10 cellular contexts compared by ENCODE assay signal in the genomic region with DNA sequence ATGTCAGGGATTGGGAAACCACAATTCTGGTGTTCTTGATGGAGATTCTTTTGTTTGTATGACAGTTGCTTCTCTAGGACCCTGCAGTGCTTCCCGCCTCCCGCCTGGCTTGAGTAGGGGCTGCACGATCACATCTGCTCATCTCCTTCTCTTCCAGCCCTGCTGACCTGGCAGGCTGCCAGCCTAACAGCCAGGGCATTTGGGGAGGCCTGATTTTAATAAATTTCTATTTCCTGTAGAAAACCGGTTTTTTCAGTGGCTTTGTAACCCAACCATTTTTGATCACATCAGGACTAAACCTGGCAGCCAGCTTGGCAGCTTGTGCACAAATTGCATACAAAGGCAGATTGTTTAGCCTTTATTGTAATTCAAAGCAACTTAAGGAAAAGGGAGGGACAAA.
A peak's percentile ranks its signal among the peaks of the same experiment; 100 is the strongest.
DNase-seq lines count a peak whose midpoint lies in the region; ATAC-seq and TF ChIP-seq lines count a peak whose summit lies in the region.
"Had no signal": no experiment of that assay in that cellular context is flagged by ENCODE, and none has a peak within 500 bp of the region (broad histone marks: within the 10 kb centered on the region; RNA-seq: fewer than 3 reads in every experiment).

No MANE protein-coding gene starts in this region.

- H3K4me3 ChIP-seq in HEK293 (ENCODE audit: low read depth, low read length) (no peak overlapping the region), body of pancreas (no peak overlapping the region), parathyroid adenoma (ENCODE audit: low read depth, low read length) (no peak overlapping the region), stomach (no peak overlapping the region)

- H3K4me2 ChIP-seq in parathyroid adenoma (ENCODE audit: low read length), result peak overlapping the region; percentile 0

- 50 to 62% methylated on average over 4 of the region's 4 CpGs for WGBS in body of pancreas, 2 donors
- WGBS in stomach, 5 donors, result 34 to 53% (median 37%) methylated on average over 4 of the region's 4 CpGs

- H3K9me3 ChIP-seq in HEK293 (ENCODE audit: control insufficient read depth, insufficient read depth, low read depth, low read length), result no peaks in the 10 kb centered on the region
- no peaks in the 10 kb centered on the region for H3K9me3 ChIP-seq in body of pancreas
- H3K9me3 ChIP-seq in parathyroid adenoma (ENCODE audit: control insufficient read depth, low read length), result no peaks in the 10 kb centered on the region
- no peaks in the 10 kb centered on the region for H3K9me3 ChIP-seq in stomach

- ATAC-seq in body of pancreas (no peak), GM19023 (IDR thresholded peaks at IDR 0.05; ENCODE audit: unreplicated experiment) (no peak), HG03025 (IDR thresholded peaks at IDR 0.05; ENCODE audit: low FRiP score, unreplicated experiment) (no peak)
- ATAC-seq: T-cell had no signal

- H3K36me3 ChIP-seq in HEK293 (ENCODE audit: control insufficient read depth in 2 of 2, insufficient read depth in 1 of 2, low read length in 2 of 2), result no peaks in the 10 kb centered on the region
- H3K36me3 ChIP-seq in body of pancreas (replicated peaks in 1 of 2; ENCODE audit: insufficient read depth in 1 of 2, low read depth in 2 of 2), result no peaks in the 10 kb centered on the region
- no peaks in the 10 kb centered on the region for H3K36me3 ChIP-seq in parathyroid adenoma (ENCODE audit: control insufficient read depth, insufficient read depth, low read length)
- no peaks in the 10 kb centered on the region for H3K36me3 ChIP-seq in stomach

- no peak overlapping the region for H3K27ac ChIP-seq in HEK293 (ENCODE audit: extremely low read depth, low read depth, low read length)
- peak overlapping the region in 1 of 4 donors; percentile 2 for H3K27ac ChIP-seq in body of pancreas
- no peak overlapping the region for H3K27ac ChIP-seq in parathyroid adenoma
- no peak overlapping the region for H3K27ac ChIP-seq in stomach

- DNase-seq in NCI-H2196 (lab: John Stamatoyannopoulos, UW; ENCODE audit: unreplicated experiment) (peak; percentile 74), body of pancreas (peak; percentile 20 to 32 (median 29)), EL (no peak), stomach (no peak)
- DNase-seq: islet precursor cell, T-cell had no signal

- H3K4me1 ChIP-seq in HEK293 (ENCODE audit: control insufficient read depth, insufficient read depth, low read length) (peaks cover 11% of the 10 kb centered on the region), body of pancreas (no peaks in the 10 kb centered on the region), parathyroid adenoma (peaks cover 3% of the 10 kb centered on the region), stomach (peaks cover 0 to 6% (median 0%) of the 10 kb centered on the region in 4 donors)

- POLR2A ChIA-PET in HEK293 (lab: Yijun Ruan, JAX), result no interaction called here

- H2AFZ ChIP-seq in parathyroid adenoma, result no peak overlapping the region

- intact Hi-C loops in body of pancreas (cut with DNase I), result no loop called here
- intact Hi-C loops in stomach (cut with DNase I; ENCODE audit: low total_unique reads), result no loop called here

- TF ChIP-seq POLR2A in body of pancreas (IDR thresholded peaks at IDR 0.05) (no peak), stomach (IDR thresholded peaks at IDR 0.05) (no peak)

- H3K79me2 ChIP-seq in parathyroid adenoma, result no peaks in the 10 kb centered on the region

- CTCF ChIA-PET in HEK293 (lab: Yijun Ruan, JAX), result no interaction called here

- H3K9ac ChIP-seq in parathyroid adenoma, result no peak overlapping the region

- H3K27me3 ChIP-seq in body of pancreas, result no peaks in the 10 kb centered on the region
- H3K27me3 ChIP-seq in parathyroid adenoma (ENCODE audit: control insufficient read depth, insufficient read depth, low read length), result no peaks in the 10 kb centered on the region
- H3K27me3 ChIP-seq in stomach, result no peaks in the 10 kb centered on the region

- TF ChIP-seq CTCF in HEK293 (tag by site-specific recombination; IDR thresholded peaks at IDR 0.05), result no peak
- TF ChIP-seq CTCF in body of pancreas (IDR thresholded peaks at IDR 0.05), result no peak
- TF ChIP-seq CTCF in parathyroid adenoma (IDR thresholded peaks at IDR 0.05), result no peak
- no peak for TF ChIP-seq CTCF in stomach (IDR thresholded peaks at IDR 0.05)

- no peak for TF ChIP-seq EP300 in stomach (IDR thresholded peaks at IDR 0.05)

TF ChIP-seq in HEK293, 187 proteins besides CTCF, POLR2A, EP300 and RAD21:
- TF ChIP-seq ZNF791 (tag by site-specific recombination; IDR thresholded peaks at IDR 0.05) (no peak), ZNF335 (tag by site-specific recombination; conservative IDR thresholded peaks at IDR 0.05) (peak; percentile 33; the same call in 1 of the 2 replicates)

Comparison
In these comparisons a context has a peak if more than half of its experiments do, and no peak if none do; other contexts are left out.
1. DNase-seq: peak in NCI-H2196 (single experiment) and body of pancreas (4 of 4); none in EL (single experiment) and stomach (single experiment).